Comparison of ENCODE assay signal across 23 cellular contexts in the genomic region with DNA sequence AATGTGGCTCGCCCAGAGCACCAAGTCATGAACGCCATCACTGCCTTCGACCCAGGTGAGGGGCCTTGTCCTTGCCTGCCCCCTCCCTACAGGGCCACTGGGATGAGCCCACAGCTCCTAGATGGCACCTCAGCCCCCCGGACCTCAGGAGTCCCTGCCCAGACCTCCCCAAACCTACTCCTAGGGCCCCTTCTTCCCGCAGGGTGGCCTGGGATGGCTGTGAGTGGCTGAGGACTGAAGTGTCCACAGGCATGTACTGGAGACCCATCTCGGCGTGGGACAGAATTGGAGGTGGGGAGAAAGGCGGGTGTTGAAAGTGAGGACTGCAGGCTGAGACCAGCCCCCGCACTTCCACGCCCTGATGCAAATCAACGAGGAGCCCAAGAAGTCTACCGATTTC. TPM values are rescaled to one million over a fixed set of nuclear protein-coding genes. Genes with fewer than 3 reads are reported as not detected.
"Had no signal": no experiment of that assay in that cellular context is flagged by ENCODE, and none has a peak within 500 bp of the region (broad histone marks: within the 10 kb centered on the region; RNA-seq: fewer than 3 reads in every experiment).

No MANE protein-coding gene starts in this region.

- DNase-seq: activated CD4-positive, alpha-beta T cell treated with anti-CD3 and anti-CD28 coated beads for 48 hours; activated CD4-positive, CD25-positive, alpha-beta regulatory T cell; activated CD8-positive, alpha-beta memory T cell treated with anti-CD3 and anti-CD28 coated beads, Interleukin-2, amount 50 U/mL, for 4 hours; activated CD8-positive, alpha-beta T cell treated with anti-CD3 and anti-CD28 coated beads for 36 hours; activated naive CD4-positive, alpha-beta T cell treated with anti-CD3 and anti-CD28 coated beads, Interleukin-2, amount 50 U/mL, for 16 hours; activated T-cell treated with anti-CD3 and anti-CD28 coated beads, Interleukin-2, amount 50 U/mL, for 4 hours; aorta; brain microvascular endothelial cell; cortex of kidney; effector CD4-positive, alpha-beta T cell; esophagus squamous epithelium; islet precursor cell; stimulated activated naive CD8-positive, alpha-beta T cell treated with anti-CD3 and anti-CD28 coated beads, Interleukin-15, Interleukin-2, amounts not matched to agents 100 U/mL and 50 U/mL, for 24 hours; substantia nigra; T-helper 1 cell; T-helper 9 cell had no signal

- H3K27ac ChIP-seq: brain microvascular endothelial cell, lower lobe of right lung, vagina had no signal

- ATAC-seq: activated CD8-positive, alpha-beta T cell treated with anti-CD3 and anti-CD28 coated beads for 36 hours; activated T-cell treated with anti-CD3 and anti-CD28 coated beads, Interleukin-2, amount 50 U/mL, for 4 hours; stimulated activated naive CD8-positive, alpha-beta T cell treated with anti-CD3 and anti-CD28 coated beads, Interleukin-15, Interleukin-2, amounts not matched to agents 100 U/mL and 50 U/mL, for 24 hours had no signal

- H3K27ac Mint-ChIP-seq: activated CD8-positive, alpha-beta T cell treated with anti-CD3 and anti-CD28 coated beads for 36 hours; progenitor cell of endocrine pancreas had no signal

- H3K4me3 ChIP-seq: esophagus squamous epithelium, lower lobe of right lung, transverse colon, vagina had no signal

- H3K36me3 ChIP-seq: esophagus squamous epithelium, lower lobe of right lung, transverse colon, vagina had no signal

- H3K4me3 Mint-ChIP-seq: activated CD8-positive, alpha-beta T cell treated with anti-CD3 and anti-CD28 coated beads for 36 hours; activated T-cell treated with anti-CD3 and anti-CD28 coated beads, Interleukin-2, amount 50 U/mL, for 4 hours had no signal

- H3K9me3 ChIP-seq: esophagus squamous epithelium, lower lobe of right lung, transverse colon, vagina had no signal

- H3K9me3 Mint-ChIP-seq: activated CD8-positive, alpha-beta T cell treated with anti-CD3 and anti-CD28 coated beads for 36 hours; activated T-cell treated with anti-CD3 and anti-CD28 coated beads, Interleukin-2, amount 50 U/mL, for 4 hours had no signal

- H3K27me3 ChIP-seq: brain microvascular endothelial cell, vagina had no signal

RNA-seq across cellular contexts. Expression of a gene that starts 51.0 kb away (rescaled TPM):
- total RNA-seq: activated CD8-positive, alpha-beta T cell treated with anti-CD3 and anti-CD28 coated beads for 36 hours; activated T-cell treated with anti-CD3 and anti-CD28 coated beads, Interleukin-2, amount 50 U/mL, for 4 hours; lower lobe of right lung; myocyte; osteoblast; progenitor cell of endocrine pancreas had no signal
- polyA plus RNA-seq: aorta, neural cell had no signal
